In genomic region chr16:67456383-67457140, GRCh38 we compare ENCODE assay signal across 8 cellular contexts. TPM values are rescaled to one million over a fixed set of nuclear protein-coding genes. Genes with fewer than 3 reads are reported as not detected.
DNase-seq lines count a peak whose midpoint lies in the region; ATAC-seq and TF ChIP-seq lines count a peak whose summit lies in the region.

No MANE protein-coding gene starts in this region.

- peaks cover 12% of the 10 kb centered on the region for H3K36me3 ChIP-seq in endodermal cell (ENCODE audit: control insufficient read depth, insufficient read depth, low read length)

- H3K4me1 ChIP-seq in endodermal cell (ENCODE audit: control insufficient read depth, insufficient read depth, low read length), result no peaks in the 10 kb centered on the region

- peak; percentile 90 for DNase-seq in AG20443 (ENCODE audit: low spot score)
- DNase-seq in NAMALWA (ENCODE audit: low spot score), result peak; percentile 49
- peak; percentile 72 for DNase-seq in endodermal cell
- peak; percentile 87 for DNase-seq in myocyte (ENCODE audit: low read depth)
- no peak for DNase-seq in GF-D8 (lab: John Stamatoyannopoulos, UW)
- no peak for DNase-seq in NCI-H1105 treated with DMSO at 0.1 percent for 48 hours (lab: John Stamatoyannopoulos, UW)

- no peaks in the 10 kb centered on the region for H3K27me3 Mint-ChIP-seq in endodermal cell (ENCODE audit: insufficient read depth)

- peak overlapping the region; percentile 82 for H3K27ac Mint-ChIP-seq in endodermal cell

- 85 to 90% methylated on average over 4 to 7 of the region's 7 CpGs for WGBS in endodermal cell (ENCODE audit: insufficient coverage in 1 of 2, insufficient read length in 1 of 2), 2 experiments

- no peak overlapping the region for H3K27ac ChIP-seq in endodermal cell (ENCODE audit: low read depth, low read length)

- ATAC-seq in HG02884 (IDR thresholded peaks at IDR 0.05; ENCODE audit: unreplicated experiment) (no peak), HG03135 (IDR thresholded peaks at IDR 0.05; ENCODE audit: unreplicated experiment) (no peak)

- H3K36me3 Mint-ChIP-seq in endodermal cell (ENCODE audit: low read depth), result no peaks in the 10 kb centered on the region

- H3K9me3 Mint-ChIP-seq in endodermal cell, result no peaks in the 10 kb centered on the region

- H3K27me3 ChIP-seq in endodermal cell (ENCODE audit: control insufficient read depth, insufficient read depth, low read length, poor library complexity, severe bottlenecking), result no peaks in the 10 kb centered on the region

- no peak overlapping the region for H3K9ac ChIP-seq in endodermal cell (ENCODE audit: extremely low read depth, low read length, poor library complexity, severe bottlenecking)

- H3K4me1 Mint-ChIP-seq in endodermal cell, result no peaks in the 10 kb centered on the region

- peak; percentile 68 for TF ChIP-seq CTCF in endodermal cell (conservative IDR thresholded peaks at IDR 0.05)

- H3K9me3 ChIP-seq in endodermal cell (ENCODE audit: control insufficient read depth, low read length), result no peaks in the 10 kb centered on the region

- no peak overlapping the region for H3K4me3 ChIP-seq in endodermal cell (ENCODE audit: low read length)

- H3K4me3 Mint-ChIP-seq in endodermal cell, result no peak overlapping the region

RNA-seq across cellular contexts. Expression of gene ATP6V0D1, which starts 24.4 kb away (rescaled TPM):
- total RNA-seq in endodermal cell (10 to 100 TPM; 56.0 to 58.3 TPM), myocyte (190 and 234 TPM in 2 replicates)
- polyA plus RNA-seq in endodermal cell (2013, experiment 1 of 2), result 55.7 TPM
- 51.4 TPM for polyA plus RNA-seq in endodermal cell (2013, experiment 2 of 2)
- 165 TPM for polyA plus RNA-seq in myocyte (2012)

RNA-seq across cellular contexts. Expression of gene HSD11B2, which starts 25.6 kb away (rescaled TPM):
- total RNA-seq in endodermal cell (10 to 100 TPM; 10.4 to 14.7 TPM), myocyte (6.1 and 31.3 TPM in 2 replicates)
- polyA plus RNA-seq in endodermal cell (2013, experiment 1 of 2), result 11.9 TPM
- polyA plus RNA-seq in endodermal cell (2013, experiment 2 of 2), result 8.4 TPM
- 5.9 TPM for polyA plus RNA-seq in myocyte (2012)

RNA-seq across cellular contexts. Expression of gene AGRP, which starts 26.8 kb away (rescaled TPM):
- total RNA-seq in endodermal cell, result not detected
- not detected for polyA plus RNA-seq in endodermal cell (2013, experiment 1 of 2)
- polyA plus RNA-seq in endodermal cell (2013, experiment 2 of 2), result not detected
- total RNA-seq in myocyte, result not detected in 2 replicates
- polyA plus RNA-seq in myocyte (2012), result 0.14 TPM

RNA-seq across cellular contexts. Expression of gene ZDHHC1, which starts 40.3 kb away (rescaled TPM):
- total RNA-seq in endodermal cell, result 10 to 100 TPM in 1 of 2 donors, 1 to 10 TPM in 1; 8.4 to 10.6 TPM
- 7.8 TPM for polyA plus RNA-seq in endodermal cell (2013, experiment 1 of 2)
- polyA plus RNA-seq in endodermal cell (2013, experiment 2 of 2), result 6.0 TPM
- total RNA-seq in myocyte, result 12.8 and 19.2 TPM in 2 replicates
- polyA plus RNA-seq in myocyte (2012), result 15.1 TPM

Comparison
In these comparisons a context has a peak if more than half of its experiments do, and no peak if none do; other contexts are left out.
1. DNase-seq: peak in AG20443 (single experiment), NAMALWA (single experiment), endodermal cell (single experiment) and myocyte (single experiment); none in GF-D8 (single experiment) and NCI-H1105 treated with DMSO at 0.1 percent for 48 hours (single experiment).